In the genomic region with DNA sequence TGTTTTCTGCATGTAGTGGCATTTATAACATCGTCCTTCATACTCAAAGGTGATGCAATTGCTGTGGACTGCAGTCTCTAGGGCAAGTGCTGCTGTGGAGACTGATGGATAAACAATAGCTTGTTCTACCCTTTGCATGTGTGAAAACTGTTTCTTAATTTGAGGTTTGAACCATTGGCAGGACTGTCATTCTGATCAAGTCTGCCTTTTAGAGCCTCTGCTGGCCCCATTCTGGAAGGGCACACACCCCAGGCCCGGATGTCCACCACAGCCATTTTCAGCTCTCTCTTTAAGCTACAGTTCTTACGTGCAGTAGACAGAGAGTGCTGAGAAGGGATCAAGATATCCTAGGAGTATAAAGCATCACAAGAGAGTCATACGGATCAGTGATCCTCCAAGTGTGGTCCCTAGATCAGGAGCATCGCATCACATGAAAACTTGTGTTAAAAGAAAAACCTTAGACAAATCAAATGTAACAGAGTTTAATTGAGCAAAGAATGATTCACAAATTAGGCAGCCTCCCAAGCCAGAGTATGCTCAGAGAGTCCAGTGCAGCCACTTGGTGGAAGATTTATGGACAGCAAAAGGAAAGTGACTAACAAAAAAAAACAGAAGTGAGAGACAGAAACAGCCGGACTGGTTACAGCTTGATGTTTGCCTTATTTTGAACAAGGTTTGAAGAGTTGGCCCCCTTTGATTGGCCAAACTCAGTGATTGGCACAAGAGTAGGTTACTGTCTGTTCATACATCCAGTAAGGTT, we compare ENCODE assay signal across 8 cellular contexts. TPM values are rescaled to one million over a fixed set of nuclear protein-coding genes. Genes with fewer than 3 reads are reported as not detected.
DNase-seq lines count a peak whose midpoint lies in the region; ATAC-seq and TF ChIP-seq lines count a peak whose summit lies in the region.

No MANE protein-coding gene starts in this region.

- TF ChIP-seq CTCF in Loucy (conservative IDR thresholded peaks at IDR 0.05; ENCODE audit: low read length) (no peak), dorsolateral prefrontal cortex (IDR thresholded peaks at IDR 0.05 in 54 of 56, conservative IDR thresholded peaks at IDR 0.05 in 2 of 56; ENCODE audit: low read depth in 1 of 56, partially characterized antibody in 56 of 56) (peak in 12 of 56 donors; percentile 2 to 37 (median 14)), osteoblast (IDR thresholded peaks at IDR 0.05; ENCODE audit: extremely low read depth, low read depth, low read length) (no peak)

- intact Hi-C loops in dorsolateral prefrontal cortex (cut with DNase I) = no loop called here
- intact Hi-C loops in CD4-positive, alpha-beta memory T cell (cut with micrococcal nuclease) = no loop called here

- H3K27ac ChIP-seq in dorsolateral prefrontal cortex (peak overlapping the region; percentile 46 to 97 (median 85)), osteoblast (ENCODE audit: low read depth, low read length) (peak overlapping the region; percentile 85)
- no peak overlapping the region for H3K27ac ChIP-seq in CD4-positive, alpha-beta memory T cell (ENCODE audit: low read depth, low read length)

- H3K27me3 ChIP-seq in Loucy (ENCODE audit: insufficient read depth, low read length, poor library complexity, severe bottlenecking) = no peaks in the 10 kb centered on the region
- H3K27me3 ChIP-seq in dorsolateral prefrontal cortex = no peaks in the 10 kb centered on the region
- H3K27me3 ChIP-seq in osteoblast (ENCODE audit: insufficient read depth, low read length) = no peaks in the 10 kb centered on the region
- no peaks in the 10 kb centered on the region for H3K27me3 ChIP-seq in CD4-positive, alpha-beta memory T cell (ENCODE audit: insufficient read depth, low read length)

- no peak overlapping the region for H3K4me2 ChIP-seq in Loucy (ENCODE audit: low read depth, low read length, poor library complexity, severe bottlenecking)
- peak overlapping the region; percentile 78 for H3K4me2 ChIP-seq in osteoblast (ENCODE audit: insufficient read depth, low read length)

- no peak overlapping the region for H3K4me3 Mint-ChIP-seq in CD4-positive, alpha-beta memory T cell

- peak; percentile 64 for ATAC-seq in GM21825 (IDR thresholded peaks at IDR 0.05; ENCODE audit: unreplicated experiment)

- H3K9me2 ChIP-seq in Loucy (replicated peaks; ENCODE audit: low read depth, low read length) = no peaks in the 10 kb centered on the region

- peaks cover 0 to 2% (median 0%) of the 10 kb centered on the region in 8 donors for H3K9me3 Mint-ChIP-seq in CD4-positive, alpha-beta memory T cell

- H3F3A ChIP-seq in Loucy (ENCODE audit: low read depth) = no peaks in the 10 kb centered on the region

- peaks cover 0 to 6% (median under 1%) of the 10 kb centered on the region in 4 donors for H3K4me1 Mint-ChIP-seq in CD4-positive, alpha-beta memory T cell

- H3K4me3 ChIP-seq in Loucy (ENCODE audit: low read length, poor library complexity, severe bottlenecking) (no peak overlapping the region), dorsolateral prefrontal cortex (peak overlapping the region in 17 of 59 donors; percentile 1 to 37 (median 4)), osteoblast (ENCODE audit: insufficient read depth, low read length) (peak overlapping the region; percentile 58)
- no peak overlapping the region for H3K4me3 ChIP-seq in CD4-positive, alpha-beta memory T cell (ENCODE audit: low read length in 2 of 2)

- H3K36me3 Mint-ChIP-seq in CD4-positive, alpha-beta memory T cell = no peaks in the 10 kb centered on the region

- CTCF ChIA-PET in CD4-positive, alpha-beta memory T cell (lab: Charles Lee; ENCODE audit: partially characterized antibody) = interaction anchor here (0.7 to 2.0 kb wide), 4 partner anchors 9 to 88 kb away, joined by 3 to 15 read pairs (median 6); no protein-coding TSS in a partner anchor

- H3K27ac Mint-ChIP-seq in CD4-positive, alpha-beta memory T cell = no peak overlapping the region

- peak; percentile 82 for DNase-seq in EH (ENCODE audit: low read depth)
- DNase-seq in dorsolateral prefrontal cortex = peak in 1 of 10 donors; percentile 16
- DNase-seq in osteoblast (ENCODE audit: insufficient read length, low spot score, missing footprints) = no peak
- no peak for DNase-seq in CD4-positive, alpha-beta memory T cell
- no peak for DNase-seq in NCI-H510A (lab: John Stamatoyannopoulos, UW)
- DNase-seq in mesenteric fat pad (ENCODE audit: low spot score) = no peak

- H3K27me3 Mint-ChIP-seq in CD4-positive, alpha-beta memory T cell = peaks cover 2 to 7% of the 10 kb centered on the region in 2 donors

- no peak overlapping the region for H3K9ac ChIP-seq in Loucy (ENCODE audit: low read depth, low read length, poor library complexity, severe bottlenecking)

- POLR2A ChIA-PET in CD4-positive, alpha-beta memory T cell (lab: Charles Lee; ENCODE audit: partially characterized antibody) = no interaction called here

- H3K79me2 ChIP-seq in Loucy (ENCODE audit: insufficient read depth, low read length) (no peaks in the 10 kb centered on the region), osteoblast (ENCODE audit: insufficient read depth, low read length) (no peaks in the 10 kb centered on the region)

- H4K20me1 ChIP-seq in Loucy (ENCODE audit: insufficient read depth, low read length, poor library complexity, severe bottlenecking) (no peaks in the 10 kb centered on the region), osteoblast (ENCODE audit: insufficient read depth, low read length) (no peaks in the 10 kb centered on the region)

- no peaks in the 10 kb centered on the region for H3K36me3 ChIP-seq in Loucy (ENCODE audit: insufficient read depth, low read length)
- no peaks in the 10 kb centered on the region for H3K36me3 ChIP-seq in osteoblast (ENCODE audit: insufficient read depth, low read length)
- H3K36me3 ChIP-seq in CD4-positive, alpha-beta memory T cell (ENCODE audit: insufficient read depth, low read length) = no peaks in the 10 kb centered on the region

- H3K4me1 ChIP-seq in Loucy (ENCODE audit: insufficient read depth, low read length, poor library complexity, severe bottlenecking) (no peaks in the 10 kb centered on the region), osteoblast (ENCODE audit: insufficient read depth, low read length) (peaks cover 15% of the 10 kb centered on the region)
- no peaks in the 10 kb centered on the region for H3K4me1 ChIP-seq in CD4-positive, alpha-beta memory T cell (ENCODE audit: insufficient read depth, low read length)

- H2AFZ ChIP-seq in Loucy (ENCODE audit: low read length) = peak overlapping the region; percentile 60; the same call in 1 of the 2 replicates
- peak overlapping the region; percentile 89 for H2AFZ ChIP-seq in osteoblast (ENCODE audit: low read length)

- H3K9me3 ChIP-seq in Loucy (ENCODE audit: insufficient read depth, low read depth, low read length) = no peaks in the 10 kb centered on the region
- no peaks in the 10 kb centered on the region for H3K9me3 ChIP-seq in osteoblast (ENCODE audit: low read depth, low read length)
- H3K9me3 ChIP-seq in CD4-positive, alpha-beta memory T cell (ENCODE audit: control insufficient read depth in 1 of 2, low read length in 2 of 2) = no peaks in the 10 kb centered on the region

RNA-seq across cellular contexts. Expression of a gene that starts 52.0 kb away (rescaled TPM):
- total RNA-seq in dorsolateral prefrontal cortex (1 to 10 TPM in 102 of 120 experiments, under 1 TPM in 18; 0.63 to 3.4 (median 1.4) TPM), osteoblast (1.1 and 1.2 TPM in 2 replicates), mesenteric fat pad (0.80 TPM)
- total RNA-seq in CD4-positive, alpha-beta memory T cell = not detected
- polyA plus RNA-seq in CD4-positive, alpha-beta memory T cell = under 1 TPM in 1 of 2 donors, not detected in 1; 0.04 TPM
